In the genomic region with DNA sequence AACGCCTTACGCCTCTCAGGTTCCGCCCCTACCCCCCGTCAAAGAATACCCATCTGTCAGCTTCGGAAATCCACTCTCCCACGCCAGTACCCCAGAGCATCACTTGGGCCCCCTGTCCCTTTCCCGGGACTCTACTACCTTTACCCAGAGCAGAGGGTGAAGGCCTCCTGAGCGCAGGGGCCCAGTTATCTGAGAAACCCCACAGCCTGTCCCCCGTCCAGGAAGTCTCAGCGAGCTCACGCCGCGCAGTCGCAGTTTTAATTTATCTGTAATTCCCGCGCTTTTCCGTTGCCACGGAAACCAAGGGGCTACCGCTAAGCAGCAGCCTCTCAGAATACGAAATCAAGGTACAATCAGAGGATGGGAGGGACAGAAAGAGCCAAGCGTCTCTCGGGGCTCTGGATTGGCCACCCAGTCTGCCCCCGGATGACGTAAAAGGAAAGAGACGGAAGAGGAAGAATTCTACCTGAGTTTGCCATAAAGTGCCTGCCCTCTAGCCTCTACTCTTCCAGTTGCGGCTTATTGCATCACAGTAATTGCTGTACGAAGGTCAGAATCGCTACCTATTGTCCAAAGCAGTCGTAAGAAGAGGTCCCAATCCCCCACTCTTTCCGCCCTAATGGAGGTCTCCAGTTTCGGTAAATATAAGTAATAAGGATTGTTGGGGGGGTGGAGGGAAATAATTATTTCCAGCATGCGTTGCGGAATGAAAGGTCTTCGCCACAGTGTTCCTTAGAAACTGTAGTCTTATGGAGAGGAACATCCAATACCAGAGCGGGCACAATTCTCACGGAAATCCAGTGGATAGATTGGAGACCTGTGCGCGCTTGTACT, we compare ENCODE assay signal across 1 cellular context.
TF ChIP-seq lines count a peak whose summit lies in the region.

A gene (minus strand): TSS at position 232 of the 834 bp plus-strand sequence. CDS start 1,268 bp downstream, outside the sequence.

TF ChIP-seq in K562, 482 proteins besides CTCF, POLR2A, EP300 and RAD21 (continued from another document and continues in another):
- TF ChIP-seq, protein P1, sequence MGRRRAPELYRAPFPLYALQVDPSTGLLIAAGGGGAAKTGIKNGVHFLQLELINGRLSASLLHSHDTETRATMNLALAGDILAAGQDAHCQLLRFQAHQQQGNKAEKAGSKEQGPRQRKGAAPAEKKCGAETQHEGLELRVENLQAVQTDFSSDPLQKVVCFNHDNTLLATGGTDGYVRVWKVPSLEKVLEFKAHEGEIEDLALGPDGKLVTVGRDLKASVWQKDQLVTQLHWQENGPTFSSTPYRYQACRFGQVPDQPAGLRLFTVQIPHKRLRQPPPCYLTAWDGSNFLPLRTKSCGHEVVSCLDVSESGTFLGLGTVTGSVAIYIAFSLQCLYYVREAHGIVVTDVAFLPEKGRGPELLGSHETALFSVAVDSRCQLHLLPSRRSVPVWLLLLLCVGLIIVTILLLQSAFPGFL (CRISPR knock-in tag; IDR thresholded peaks at IDR 0.05), result no peak
- TF ChIP-seq WHSC1 (IDR thresholded peaks at IDR 0.05; ENCODE audit: low read length), result no peak
- no peak for TF ChIP-seq CBFB (CRISPR knock-in tag; IDR thresholded peaks at IDR 0.05)
- no peak for TF ChIP-seq SRSF7 (optimal IDR thresholded peaks at IDR 0.05; ENCODE audit: low read depth, low read length)
- no peak for TF ChIP-seq ZNF311 (CRISPR knock-in tag; IDR thresholded peaks at IDR 0.05)
- TF ChIP-seq, protein P2, sequence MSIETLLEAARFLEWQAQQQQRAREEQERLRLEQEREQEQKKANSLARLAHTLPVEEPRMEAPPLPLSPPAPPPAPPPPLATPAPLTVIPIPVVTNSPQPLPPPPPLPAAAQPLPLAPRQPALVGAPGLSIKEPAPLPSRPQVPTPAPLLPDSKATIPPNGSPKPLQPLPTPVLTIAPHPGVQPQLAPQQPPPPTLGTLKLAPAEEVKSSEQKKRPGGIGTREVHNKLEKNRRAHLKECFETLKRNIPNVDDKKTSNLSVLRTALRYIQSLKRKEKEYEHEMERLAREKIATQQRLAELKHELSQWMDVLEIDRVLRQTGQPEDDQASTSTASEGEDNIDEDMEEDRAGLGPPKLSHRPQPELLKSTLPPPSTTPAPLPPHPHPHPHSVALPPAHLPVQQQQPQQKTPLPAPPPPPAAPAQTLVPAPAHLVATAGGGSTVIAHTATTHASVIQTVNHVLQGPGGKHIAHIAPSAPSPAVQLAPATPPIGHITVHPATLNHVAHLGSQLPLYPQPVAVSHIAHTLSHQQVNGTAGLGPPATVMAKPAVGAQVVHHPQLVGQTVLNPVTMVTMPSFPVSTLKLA (conservative IDR thresholded peaks at IDR 0.05), result peak; percentile 57 to 84; a peak in 3 of 4 replicates
- TF ChIP-seq TFAM (CRISPR knock-in tag; conservative IDR thresholded peaks at IDR 0.05), result no peak
- TF ChIP-seq IRF2 (CRISPR knock-in tag; IDR thresholded peaks at IDR 0.05), result no peak
- TF ChIP-seq, protein P3, sequence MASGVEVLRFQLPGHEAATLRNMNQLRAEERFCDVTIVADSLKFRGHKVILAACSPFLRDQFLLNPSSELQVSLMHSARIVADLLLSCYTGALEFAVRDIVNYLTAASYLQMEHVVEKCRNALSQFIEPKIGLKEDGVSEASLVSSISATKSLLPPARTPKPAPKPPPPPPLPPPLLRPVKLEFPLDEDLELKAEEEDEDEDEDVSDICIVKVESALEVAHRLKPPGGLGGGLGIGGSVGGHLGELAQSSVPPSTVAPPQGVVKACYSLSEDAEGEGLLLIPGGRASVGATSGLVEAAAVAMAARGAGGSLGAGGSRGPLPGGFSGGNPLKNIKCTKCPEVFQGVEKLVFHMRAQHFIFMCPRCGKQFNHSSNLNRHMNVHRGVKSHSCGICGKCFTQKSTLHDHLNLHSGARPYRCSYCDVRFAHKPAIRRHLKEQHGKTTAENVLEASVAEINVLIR (CRISPR knock-in tag; IDR thresholded peaks at IDR 0.05), result peak; percentile 94
- peak; percentile 61 for TF ChIP-seq SMAD1 (IDR thresholded peaks at IDR 0.05; ENCODE audit: low read depth, low read length, partially characterized antibody)
- TF ChIP-seq SMC3 (conservative IDR thresholded peaks at IDR 0.05; ENCODE audit: insufficient read depth, low read depth, low read length), result no peak
- TF ChIP-seq ZNF174 (CRISPR knock-in tag; IDR thresholded peaks at IDR 0.05), result no peak
- TF ChIP-seq TRIM28 (IDR thresholded peaks at IDR 0.05), result no peak; the same call in none of the 2 replicates
- TF ChIP-seq, protein P4, sequence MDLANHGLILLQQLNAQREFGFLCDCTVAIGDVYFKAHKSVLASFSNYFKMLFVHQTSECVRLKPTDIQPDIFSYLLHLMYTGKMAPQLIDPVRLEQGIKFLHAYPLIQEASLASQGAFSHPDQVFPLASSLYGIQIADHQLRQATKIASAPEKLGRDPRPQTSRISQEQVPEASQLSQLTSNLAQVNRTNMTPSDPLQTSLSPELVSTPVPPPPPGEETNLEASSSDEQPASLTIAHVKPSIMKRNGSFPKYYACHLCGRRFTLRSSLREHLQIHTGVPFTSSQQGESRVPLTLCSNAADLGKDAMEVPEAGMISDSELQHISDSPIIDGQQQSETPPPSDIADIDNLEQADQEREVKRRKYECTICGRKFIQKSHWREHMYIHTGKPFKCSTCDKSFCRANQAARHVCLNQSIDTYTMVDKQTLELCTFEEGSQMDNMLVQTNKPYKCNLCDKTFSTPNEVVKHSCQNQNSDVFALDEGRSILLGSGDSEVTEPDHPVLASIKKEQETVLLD (IDR thresholded peaks at IDR 0.05), result no peak; the same call in 1 of the 2 replicates
- TF ChIP-seq POLR2AphosphoS2 (IDR thresholded peaks at IDR 0.05; ENCODE audit: low read length), result no peak
- TF ChIP-seq HLTF (IDR thresholded peaks at IDR 0.05), result no peak
- no peak for TF ChIP-seq TAF15 (IDR thresholded peaks at IDR 0.05; ENCODE audit: low read depth, low read length)
- TF ChIP-seq LARP7 (IDR thresholded peaks at IDR 0.05), result no peak
- TF ChIP-seq ZNF184 (CRISPR knock-in tag; IDR thresholded peaks at IDR 0.05), result no peak
- TF ChIP-seq, protein P5, sequence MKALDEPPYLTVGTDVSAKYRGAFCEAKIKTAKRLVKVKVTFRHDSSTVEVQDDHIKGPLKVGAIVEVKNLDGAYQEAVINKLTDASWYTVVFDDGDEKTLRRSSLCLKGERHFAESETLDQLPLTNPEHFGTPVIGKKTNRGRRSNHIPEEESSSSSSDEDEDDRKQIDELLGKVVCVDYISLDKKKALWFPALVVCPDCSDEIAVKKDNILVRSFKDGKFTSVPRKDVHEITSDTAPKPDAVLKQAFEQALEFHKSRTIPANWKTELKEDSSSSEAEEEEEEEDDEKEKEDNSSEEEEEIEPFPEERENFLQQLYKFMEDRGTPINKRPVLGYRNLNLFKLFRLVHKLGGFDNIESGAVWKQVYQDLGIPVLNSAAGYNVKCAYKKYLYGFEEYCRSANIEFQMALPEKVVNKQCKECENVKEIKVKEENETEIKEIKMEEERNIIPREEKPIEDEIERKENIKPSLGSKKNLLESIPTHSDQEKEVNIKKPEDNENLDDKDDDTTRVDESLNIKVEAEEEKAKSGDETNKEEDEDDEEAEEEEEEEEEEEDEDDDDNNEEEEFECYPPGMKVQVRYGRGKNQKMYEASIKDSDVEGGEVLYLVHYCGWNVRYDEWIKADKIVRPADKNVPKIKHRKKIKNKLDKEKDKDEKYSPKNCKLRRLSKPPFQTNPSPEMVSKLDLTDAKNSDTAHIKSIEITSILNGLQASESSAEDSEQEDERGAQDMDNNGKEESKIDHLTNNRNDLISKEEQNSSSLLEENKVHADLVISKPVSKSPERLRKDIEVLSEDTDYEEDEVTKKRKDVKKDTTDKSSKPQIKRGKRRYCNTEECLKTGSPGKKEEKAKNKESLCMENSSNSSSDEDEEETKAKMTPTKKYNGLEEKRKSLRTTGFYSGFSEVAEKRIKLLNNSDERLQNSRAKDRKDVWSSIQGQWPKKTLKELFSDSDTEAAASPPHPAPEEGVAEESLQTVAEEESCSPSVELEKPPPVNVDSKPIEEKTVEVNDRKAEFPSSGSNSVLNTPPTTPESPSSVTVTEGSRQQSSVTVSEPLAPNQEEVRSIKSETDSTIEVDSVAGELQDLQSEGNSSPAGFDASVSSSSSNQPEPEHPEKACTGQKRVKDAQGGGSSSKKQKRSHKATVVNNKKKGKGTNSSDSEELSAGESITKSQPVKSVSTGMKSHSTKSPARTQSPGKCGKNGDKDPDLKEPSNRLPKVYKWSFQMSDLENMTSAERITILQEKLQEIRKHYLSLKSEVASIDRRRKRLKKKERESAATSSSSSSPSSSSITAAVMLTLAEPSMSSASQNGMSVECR (CRISPR knock-in tag; IDR thresholded peaks at IDR 0.05), result peak; percentile 74
- peak; percentile 62; the same call in 1 of the 2 replicates for TF ChIP-seq ZNF644 (tag; IDR thresholded peaks at IDR 0.05; ENCODE audit: low read depth)
- TF ChIP-seq, protein P6, sequence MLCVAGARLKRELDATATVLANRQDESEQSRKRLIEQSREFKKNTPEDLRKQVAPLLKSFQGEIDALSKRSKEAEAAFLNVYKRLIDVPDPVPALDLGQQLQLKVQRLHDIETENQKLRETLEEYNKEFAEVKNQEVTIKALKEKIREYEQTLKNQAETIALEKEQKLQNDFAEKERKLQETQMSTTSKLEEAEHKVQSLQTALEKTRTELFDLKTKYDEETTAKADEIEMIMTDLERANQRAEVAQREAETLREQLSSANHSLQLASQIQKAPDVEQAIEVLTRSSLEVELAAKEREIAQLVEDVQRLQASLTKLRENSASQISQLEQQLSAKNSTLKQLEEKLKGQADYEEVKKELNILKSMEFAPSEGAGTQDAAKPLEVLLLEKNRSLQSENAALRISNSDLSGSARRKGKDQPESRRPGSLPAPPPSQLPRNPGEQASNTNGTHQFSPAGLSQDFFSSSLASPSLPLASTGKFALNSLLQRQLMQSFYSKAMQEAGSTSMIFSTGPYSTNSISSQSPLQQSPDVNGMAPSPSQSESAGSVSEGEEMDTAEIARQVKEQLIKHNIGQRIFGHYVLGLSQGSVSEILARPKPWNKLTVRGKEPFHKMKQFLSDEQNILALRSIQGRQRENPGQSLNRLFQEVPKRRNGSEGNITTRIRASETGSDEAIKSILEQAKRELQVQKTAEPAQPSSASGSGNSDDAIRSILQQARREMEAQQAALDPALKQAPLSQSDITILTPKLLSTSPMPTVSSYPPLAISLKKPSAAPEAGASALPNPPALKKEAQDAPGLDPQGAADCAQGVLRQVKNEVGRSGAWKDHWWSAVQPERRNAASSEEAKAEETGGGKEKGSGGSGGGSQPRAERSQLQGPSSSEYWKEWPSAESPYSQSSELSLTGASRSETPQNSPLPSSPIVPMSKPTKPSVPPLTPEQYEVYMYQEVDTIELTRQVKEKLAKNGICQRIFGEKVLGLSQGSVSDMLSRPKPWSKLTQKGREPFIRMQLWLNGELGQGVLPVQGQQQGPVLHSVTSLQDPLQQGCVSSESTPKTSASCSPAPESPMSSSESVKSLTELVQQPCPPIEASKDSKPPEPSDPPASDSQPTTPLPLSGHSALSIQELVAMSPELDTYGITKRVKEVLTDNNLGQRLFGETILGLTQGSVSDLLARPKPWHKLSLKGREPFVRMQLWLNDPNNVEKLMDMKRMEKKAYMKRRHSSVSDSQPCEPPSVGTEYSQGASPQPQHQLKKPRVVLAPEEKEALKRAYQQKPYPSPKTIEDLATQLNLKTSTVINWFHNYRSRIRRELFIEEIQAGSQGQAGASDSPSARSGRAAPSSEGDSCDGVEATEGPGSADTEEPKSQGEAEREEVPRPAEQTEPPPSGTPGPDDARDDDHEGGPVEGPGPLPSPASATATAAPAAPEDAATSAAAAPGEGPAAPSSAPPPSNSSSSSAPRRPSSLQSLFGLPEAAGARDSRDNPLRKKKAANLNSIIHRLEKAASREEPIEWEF (CRISPR knock-in tag; IDR thresholded peaks at IDR 0.05), result no peak
- TF ChIP-seq NRF1 (conservative IDR thresholded peaks at IDR 0.05 in 1 of 2, IDR thresholded peaks at IDR 0.05 in 1 of 2), result peak; percentile 93 to 94
- no peak for TF ChIP-seq HEY1 (CRISPR knock-in tag; IDR thresholded peaks at IDR 0.05; ENCODE audit: borderline replicate concordance)
- TF ChIP-seq, protein P7, sequence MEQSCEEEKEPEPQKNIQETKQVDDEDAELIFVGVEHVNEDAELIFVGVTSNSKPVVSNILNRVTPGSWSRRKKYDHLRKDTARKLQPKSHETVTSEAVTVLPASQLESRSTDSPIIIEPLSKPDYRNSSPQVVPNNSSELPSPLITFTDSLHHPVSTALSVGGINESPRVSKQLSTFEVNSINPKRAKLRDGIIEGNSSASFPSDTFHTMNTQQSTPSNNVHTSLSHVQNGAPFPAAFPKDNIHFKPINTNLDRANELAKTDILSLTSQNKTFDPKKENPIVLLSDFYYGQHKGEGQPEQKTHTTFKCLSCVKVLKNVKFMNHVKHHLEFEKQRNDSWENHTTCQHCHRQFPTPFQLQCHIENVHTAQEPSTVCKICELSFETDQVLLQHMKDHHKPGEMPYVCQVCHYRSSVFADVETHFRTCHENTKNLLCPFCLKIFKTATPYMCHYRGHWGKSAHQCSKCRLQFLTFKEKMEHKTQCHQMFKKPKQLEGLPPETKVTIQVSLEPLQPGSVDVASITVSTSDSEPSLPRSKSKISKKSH (CRISPR knock-in tag; IDR thresholded peaks at IDR 0.05), result no peak
- TF ChIP-seq, protein P8, sequence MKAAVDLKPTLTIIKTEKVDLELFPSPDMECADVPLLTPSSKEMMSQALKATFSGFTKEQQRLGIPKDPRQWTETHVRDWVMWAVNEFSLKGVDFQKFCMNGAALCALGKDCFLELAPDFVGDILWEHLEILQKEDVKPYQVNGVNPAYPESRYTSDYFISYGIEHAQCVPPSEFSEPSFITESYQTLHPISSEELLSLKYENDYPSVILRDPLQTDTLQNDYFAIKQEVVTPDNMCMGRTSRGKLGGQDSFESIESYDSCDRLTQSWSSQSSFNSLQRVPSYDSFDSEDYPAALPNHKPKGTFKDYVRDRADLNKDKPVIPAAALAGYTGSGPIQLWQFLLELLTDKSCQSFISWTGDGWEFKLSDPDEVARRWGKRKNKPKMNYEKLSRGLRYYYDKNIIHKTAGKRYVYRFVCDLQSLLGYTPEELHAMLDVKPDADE (conservative IDR thresholded peaks at IDR 0.05; ENCODE audit: control insufficient read depth, low read depth, low read length), result no peak
- peak; percentile 94 for TF ChIP-seq L3MBTL2 (IDR thresholded peaks at IDR 0.05)
- no peak for TF ChIP-seq PTBP1 (IDR thresholded peaks at IDR 0.05; ENCODE audit: low read depth, low read length)
- TF ChIP-seq ZNF175 (CRISPR knock-in tag; IDR thresholded peaks at IDR 0.05; ENCODE audit: low read depth), result no peak
- TF ChIP-seq CBX2 (IDR thresholded peaks at IDR 0.05; ENCODE audit: insufficient read depth, low read length, poor library complexity, severe bottlenecking), result no peak
- TF ChIP-seq ZKSCAN8 (CRISPR knock-in tag; IDR thresholded peaks at IDR 0.05), result no peak
- TF ChIP-seq MECOM (CRISPR knock-in tag; IDR thresholded peaks at IDR 0.05), result no peak
- peak; percentile 96 for TF ChIP-seq BMI1 (IDR thresholded peaks at IDR 0.05; ENCODE audit: low read length)
- TF ChIP-seq MTA2 (IDR thresholded peaks at IDR 0.05; ENCODE audit: low read depth), result no peak
